16 cellular contexts compared by ENCODE assay signal in the genomic region with DNA sequence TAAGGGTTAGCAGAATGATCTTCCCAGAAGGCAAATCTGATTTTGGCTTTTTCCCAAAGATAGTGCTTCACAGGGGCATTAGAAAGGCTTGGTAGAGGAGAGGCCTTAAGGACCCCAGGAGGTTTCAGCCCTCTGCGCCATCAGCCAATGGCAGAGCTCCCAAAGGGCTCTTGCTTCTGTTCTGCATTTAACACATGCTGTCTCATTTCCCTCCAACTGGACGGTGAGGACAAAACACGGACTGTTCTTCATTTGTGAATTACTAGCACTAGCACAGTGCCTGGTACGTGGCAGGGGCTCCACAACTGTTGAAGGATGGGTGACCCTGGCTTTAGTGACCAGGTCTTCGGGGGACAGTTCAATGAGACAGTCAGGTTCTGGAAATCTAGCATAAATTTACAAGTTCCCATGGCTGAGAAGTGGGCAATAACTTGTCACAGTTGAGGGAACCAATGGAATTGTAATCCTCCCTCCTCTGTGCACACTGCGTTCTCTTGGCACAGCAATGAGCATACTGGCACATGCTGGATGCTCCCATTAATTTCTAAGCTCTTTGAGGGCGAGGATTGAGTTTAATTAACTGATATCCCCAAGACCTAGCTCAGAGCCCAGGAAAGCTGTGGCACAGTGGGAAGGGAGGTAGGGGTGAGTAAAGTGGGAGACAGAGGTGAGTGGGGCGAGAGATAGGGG. TPM values are rescaled to one million over a fixed set of nuclear protein-coding genes. Genes with fewer than 3 reads are reported as not detected.
DNase-seq lines count a peak whose midpoint lies in the region; ATAC-seq and TF ChIP-seq lines count a peak whose summit lies in the region.
"Had no signal": no experiment of that assay in that cellular context is flagged by ENCODE, and none has a peak within 500 bp of the region (broad histone marks: within the 10 kb centered on the region; RNA-seq: fewer than 3 reads in every experiment).

No MANE protein-coding gene starts in this region.

- H4K20me1 ChIP-seq in MM.1S (ENCODE audit: insufficient read depth, low read length), result no peaks in the 10 kb centered on the region
- H4K20me1 ChIP-seq in H9 (ENCODE audit: control insufficient read depth, insufficient read depth, insufficient read length), result no peaks in the 10 kb centered on the region

- H2BK5ac ChIP-seq in H9 (ENCODE audit: insufficient read length, low read length), result no peak overlapping the region

- H3K14ac ChIP-seq in H9 (ENCODE audit: insufficient read depth, low read length), result no peak overlapping the region

- WGBS in H9 (ENCODE audit: extremely low coverage, insufficient read length, low lambda C conversion rate), result no CpG with 5 or more reads among the region's 8 CpGs

- H3K56ac ChIP-seq in H9 (ENCODE audit: insufficient read length, low read depth, low read length), result no peak overlapping the region

- H3K4me3 Mint-ChIP-seq in brain (peak overlapping the region in 1 of 5 experiments; percentile 30), osteocyte (ENCODE audit: unreplicated experiment) (no peak overlapping the region), H9 (no peak overlapping the region)
- H3K4me3 Mint-ChIP-seq: B cell; CD4-positive, CD25-positive, alpha-beta regulatory T cell had no signal

- H2BK15ac ChIP-seq in H9 (ENCODE audit: low read depth, low read length), result no peak overlapping the region

- H3K36me3 ChIP-seq in MM.1S (replicated peaks; ENCODE audit: insufficient read depth, low read length), result no peaks in the 10 kb centered on the region

- H2BK20ac ChIP-seq in H9 (ENCODE audit: low read depth, low read length, poor library complexity, severe bottlenecking), result no peak overlapping the region

- H3K9me2 ChIP-seq in MM.1S (replicated peaks; ENCODE audit: insufficient read depth, low read length), result no peaks in the 10 kb centered on the region

- H2BK12ac ChIP-seq in H9 (ENCODE audit: insufficient read length, low read depth, low read length), result no peak overlapping the region

- DNase-seq in AG04450 (ENCODE audit: low read depth, low spot score), result no peak
- DNase-seq in MM.1S, result no peak
- no peak for DNase-seq in osteocyte (ENCODE audit: extremely low spot score, unreplicated experiment)
- no peak for DNase-seq in NCI-H1417 (lab: John Stamatoyannopoulos, UW)
- no peak for DNase-seq in stimulated activated naive CD4-positive, alpha-beta T cell treated with Interleukin-2 at 50 U/mL for 16 hours (lab: John Stamatoyannopoulos, UW)
- DNase-seq in H9, result no peak
- DNase-seq: Caco-2; CD4-positive, CD25-positive, alpha-beta regulatory T cell; EL; KG1; NCI-H1092; NCI-H774 had no signal

- no peaks in the 10 kb centered on the region for H3K9me3 ChIP-seq in AG04450 (ENCODE audit: control insufficient read depth, insufficient read depth, low read length)
- H3K9me3 ChIP-seq in MM.1S (replicated peaks; ENCODE audit: insufficient read depth, low read length), result no peaks in the 10 kb centered on the region
- H3K9me3 ChIP-seq in H9 (ENCODE audit: control insufficient read depth, low read depth, low read length), result no peaks in the 10 kb centered on the region
- H3K9me3 ChIP-seq: Caco-2, HAP-1 had no signal

- no peak for ATAC-seq in GM19035 (IDR thresholded peaks at IDR 0.05; ENCODE audit: unreplicated experiment)

- H2AK5ac ChIP-seq in H9 (ENCODE audit: insufficient read length, low read length), result no peak overlapping the region

- H3K4me1 ChIP-seq in MM.1S (ENCODE audit: low read length) (peaks cover 49% of the 10 kb centered on the region), H9 (ENCODE audit: insufficient read depth, low read length) (peaks cover 3% of the 10 kb centered on the region; the same call in 1 of the 2 replicates)
- H3K4me1 ChIP-seq: Caco-2, HAP-1 had no signal

- H3K27me3 ChIP-seq in AG04450 (ENCODE audit: control insufficient read depth, insufficient read depth, low read length) (no peaks in the 10 kb centered on the region), MM.1S (replicated peaks; ENCODE audit: insufficient read depth, low read length) (no peaks in the 10 kb centered on the region), H9 (ENCODE audit: insufficient read depth, low read length) (no peaks in the 10 kb centered on the region)

- no peak overlapping the region for H4K5ac ChIP-seq in H9 (ENCODE audit: insufficient read length, low read depth, low read length)

- H3K79me1 ChIP-seq in H9 (ENCODE audit: insufficient read depth, low read depth, low read length, poor library complexity, severe bottlenecking), result no peaks in the 10 kb centered on the region

- H3K27me3 Mint-ChIP-seq in brain (no peaks in the 10 kb centered on the region), osteocyte (ENCODE audit: unreplicated experiment) (no peaks in the 10 kb centered on the region), H9 (ENCODE audit: low read depth) (no peaks in the 10 kb centered on the region)
- H3K27me3 Mint-ChIP-seq: B cell; CD4-positive, CD25-positive, alpha-beta regulatory T cell had no signal

- H3K23me2 ChIP-seq in H9 (ENCODE audit: insufficient read length, low read depth, low read length, poor library complexity, severe bottlenecking), result no peaks in the 10 kb centered on the region

- peak overlapping the region; percentile 31 for H3K27ac ChIP-seq in AG04450 (ENCODE audit: low read depth, low read length)
- H3K27ac ChIP-seq in MM.1S (ENCODE audit: low read length), result peak overlapping the region; percentile 97; the same call in 1 of the 2 replicates
- H3K27ac ChIP-seq in H9 (ENCODE audit: insufficient read length, low read depth, low read length), result no peak overlapping the region

- no peaks in the 10 kb centered on the region for H3K79me2 ChIP-seq in MM.1S (ENCODE audit: low read length)
- H3K79me2 ChIP-seq in H9 (ENCODE audit: insufficient read depth, low read length), result no peaks in the 10 kb centered on the region

- H2AFZ ChIP-seq in MM.1S (ENCODE audit: low read length) (no peak overlapping the region), H9 (ENCODE audit: low read length) (no peak overlapping the region)

- H3K4ac ChIP-seq in H9 (ENCODE audit: low read depth, low read length), result no peak overlapping the region

- no peak overlapping the region for H4K91ac ChIP-seq in H9 (ENCODE audit: insufficient read length, low read depth, low read length)

- H3K4me2 ChIP-seq in MM.1S (ENCODE audit: low read depth, low read length), result no peak overlapping the region
- no peak overlapping the region for H3K4me2 ChIP-seq in H9 (ENCODE audit: insufficient read depth, insufficient read length, low read length)

- no peak overlapping the region for H4K8ac ChIP-seq in H9 (replicated peaks; ENCODE audit: insufficient read length, low read depth, low read length)

- H3K18ac ChIP-seq in H9 (ENCODE audit: insufficient read length, low read depth, low read length), result no peak overlapping the region

- peaks cover 43% of the 10 kb centered on the region for H3F3A ChIP-seq in MM.1S (ENCODE audit: insufficient read depth, low read length)

- no peak overlapping the region for H3K23ac ChIP-seq in H9 (ENCODE audit: insufficient read length, low read depth, low read length)

- H2BK120ac ChIP-seq in H9 (ENCODE audit: low read depth, low read length, poor library complexity, severe bottlenecking), result no peak overlapping the region

- no peak overlapping the region for H3T11ph ChIP-seq in H9 (ENCODE audit: low read length)

- H3K4me1 Mint-ChIP-seq in brain (peaks cover 55% of the 10 kb centered on the region), osteocyte (ENCODE audit: unreplicated experiment) (peaks cover 50% of the 10 kb centered on the region), H9 (peaks cover 27 to 32% of the 10 kb centered on the region in 2 experiments)
- H3K4me1 Mint-ChIP-seq: B cell; CD4-positive, CD25-positive, alpha-beta regulatory T cell had no signal

- H3K9me3 Mint-ChIP-seq in brain (no peaks in the 10 kb centered on the region), osteocyte (ENCODE audit: unreplicated experiment) (no peaks in the 10 kb centered on the region), H9 (no peaks in the 10 kb centered on the region)
- H3K9me3 Mint-ChIP-seq: CD4-positive, CD25-positive, alpha-beta regulatory T cell had no signal

- CTCF ChIA-PET in AG04450 (lab: Charles Lee), result interaction anchor here (4.6 kb wide), 1 partner anchor 27 kb away, joined by 24 read pairs; no protein-coding TSS in a partner anchor

- H3K27ac Mint-ChIP-seq in brain (peak overlapping the region in 4 of 5 experiments; percentile 92 to 99 (median 96)), osteocyte (ENCODE audit: unreplicated experiment) (peak overlapping the region; percentile 80), H9 (peak overlapping the region in 1 of 3 experiments; percentile 19; a peak in 1 of 7 replicates)
- H3K27ac Mint-ChIP-seq: B cell; CD4-positive, CD25-positive, alpha-beta regulatory T cell had no signal

- H3K4me3 ChIP-seq in AG04450 (ENCODE audit: low read depth, low read length) (no peak overlapping the region), MM.1S (ENCODE audit: low read length) (no peak overlapping the region)
- H3K4me3 ChIP-seq: HAP-1 had no signal

- no peak for TF ChIP-seq CTCF in AG04450 (IDR thresholded peaks at IDR 0.05; ENCODE audit: low read depth, low read length)
- TF ChIP-seq CTCF in MM.1S (IDR thresholded peaks at IDR 0.05; ENCODE audit: low read length), result no peak
- no peak for TF ChIP-seq CTCF in brain (conservative IDR thresholded peaks at IDR 0.05)
- TF ChIP-seq CTCF in osteocyte (IDR thresholded peaks at IDR 0.05), result no peak
- TF ChIP-seq CTCF in H9 (conservative IDR thresholded peaks at IDR 0.05), result no peak

- POLR2A ChIA-PET in AG04450 (lab: Yijun Ruan, JAX), result no interaction called here

- H3K9ac ChIP-seq in MM.1S (ENCODE audit: low read length) (peak overlapping the region; percentile 58; the same call in 1 of the 2 replicates), H9 (ENCODE audit: extremely low read depth, insufficient read length, low read length) (no peak overlapping the region)

- H3K36me3 Mint-ChIP-seq in brain (peaks cover 69% of the 10 kb centered on the region), osteocyte (ENCODE audit: unreplicated experiment) (peaks cover 38% of the 10 kb centered on the region), H9 (ENCODE audit: insufficient read depth in 1 of 3, low read depth in 3 of 3) (peaks cover 5 to 60% (median 46%) of the 10 kb centered on the region in 3 experiments; a peak in 6 of 7 replicates)

RNA-seq across cellular contexts. Expression of gene COG7, which starts 45.4 kb away (rescaled TPM):
- polyA plus RNA-seq in AG04450 (2011; rRNA removed) (19.6 and 24.5 TPM in 2 replicates), brain (ENCODE audit: insufficient read depth, low read depth, low replicate concordance) (22.2 TPM)
- 24.4 and 28.9 TPM in 2 replicates for polyA minus RNA-seq in AG04450 (2011; rRNA and poly(A)+ RNA removed)
- total RNA-seq in osteocyte (25.4 and 26.1 TPM in 2 replicates), H9 (2021) (17.5 and 17.9 TPM in 2 replicates)
